In genomic region chr9:33162721-33163311, GRCh38 we compare ENCODE assay signal across 10 cellular contexts. TPM values are rescaled to one million over a fixed set of nuclear protein-coding genes. Genes with fewer than 3 reads are reported as not detected.
DNase-seq lines count a peak whose midpoint lies in the region; ATAC-seq, FAIRE-seq and TF ChIP-seq lines count a peak whose summit lies in the region.
"Had no signal": no experiment of that assay in that cellular context is flagged by ENCODE, and none has a peak within 500 bp of the region (broad histone marks: within the 10 kb centered on the region; RNA-seq: fewer than 3 reads in every experiment).

No MANE protein-coding gene starts in this region.

- no peaks in the 10 kb centered on the region; the same call in 2 of the 3 replicates for H3K36me3 ChIP-seq in K562 (ENCODE audit: control insufficient read depth, insufficient read depth, low read length)

- H4K20me1 ChIP-seq in K562 (replicated peaks; ENCODE audit: control insufficient read depth, insufficient read depth, low read length): peaks cover 37% of the 10 kb centered on the region

- peaks cover 87% of the 10 kb centered on the region for H3K4me1 Mint-ChIP-seq in activated T-cell treated with anti-CD3 and anti-CD28 coated beads, Interleukin-2, amount 50 U/mL, for 72 hours (ENCODE audit: low read depth)
- peaks cover 64% of the 10 kb centered on the region for H3K4me1 Mint-ChIP-seq in type B pancreatic cell (ENCODE audit: unreplicated experiment)

- no peaks in the 10 kb centered on the region for H3K27me3 Mint-ChIP-seq in activated T-cell treated with anti-CD3 and anti-CD28 coated beads, Interleukin-2, amount 50 U/mL, for 72 hours (ENCODE audit: low read depth)
- H3K27me3 Mint-ChIP-seq in type B pancreatic cell: no peaks in the 10 kb centered on the region
- H3K27me3 Mint-ChIP-seq: activated CD8-positive, alpha-beta memory T cell treated with anti-CD3 and anti-CD28 coated beads, Interleukin-2, amount 10 ng/mL, durations not matched to agents 7 days and 5 days had no signal

- no peaks in the 10 kb centered on the region for H3K27me3 ChIP-seq in K562 (ENCODE audit: control insufficient read depth in 2 of 2, insufficient read depth in 2 of 2, low read length in 2 of 2)

- CTCF ChIA-PET in K562 (lab: Yijun Ruan, JAX; ENCODE audit: low intra/inter-chr PET ratio): no interaction called here

- TF ChIP-seq POLR2A in K562 (conservative IDR thresholded peaks at IDR 0.05) (no peak), lower leg skin (IDR thresholded peaks at IDR 0.05) (no peak)

- in situ Hi-C loops in K562 (cut with MboI): no loop called here

- H3K9me1 ChIP-seq in K562 (ENCODE audit: control insufficient read depth, insufficient read depth, low read length): no peaks in the 10 kb centered on the region

- H3K36me3 Mint-ChIP-seq in activated T-cell treated with anti-CD3 and anti-CD28 coated beads, Interleukin-2, amount 50 U/mL, for 72 hours (ENCODE audit: insufficient read depth in 2 of 2): peaks cover 5 to 8% of the 10 kb centered on the region in 2 donors
- H3K36me3 Mint-ChIP-seq in type B pancreatic cell: no peaks in the 10 kb centered on the region

- no TSS peak for BruUV-seq in K562 (replicated peaks; lab: Mats Ljungman, UMichigan)

- intact Hi-C loops in K562 (cut with micrococcal nuclease): no loop called here
- intact Hi-C loops in lower leg skin (cut with DNase I; ENCODE audit: low total_unique reads): no loop called here

- POLR2A ChIA-PET in K562 (lab: Yijun Ruan, JAX): interaction anchor here (1.1 to 2.9 kb wide), 2 partner anchors 12 to 22 kb away, joined by 3 to 14 read pairs; no protein-coding TSS in a partner anchor

- H3K27ac Mint-ChIP-seq in activated T-cell treated with anti-CD3 and anti-CD28 coated beads, Interleukin-2, amount 50 U/mL, for 72 hours: peak overlapping the region; percentile 20
- peak overlapping the region; percentile 98 for H3K27ac Mint-ChIP-seq in type B pancreatic cell

- H3K9ac ChIP-seq in K562 (ENCODE audit: insufficient read depth in 1 of 2, low read depth in 2 of 2, low read length in 2 of 2): peak overlapping the region in 1 of 2 experiments; percentile 19; a peak in 1 of 4 replicates

- DNase-seq in activated T-cell treated with anti-CD3 and anti-CD28 coated beads, Interleukin-2, amount 50 U/mL, for 72 hours: no peak
- no peak for DNase-seq in activated T-cell treated with anti-CD3 and anti-CD28 coated beads, Interleukin-2, amount 50 U/mL, for 1 hour
- DNase-seq in K562 (ENCODE audit: extremely low read depth in 1 of 4, low spot score in 3 of 4): no peak
- peak; percentile 74 to 94 for DNase-seq in lower leg skin (ENCODE audit: low spot score in 2 of 2)
- DNase-seq in type B pancreatic cell (ENCODE audit: extremely low spot score, unreplicated experiment): no peak
- no peak for DNase-seq in hippocampal formation (lab: John Stamatoyannopoulos, UW)
- DNase-seq in NCI-H1048 (lab: John Stamatoyannopoulos, UW): no peak
- DNase-seq: activated CD8-positive, alpha-beta memory T cell treated with anti-CD3 and anti-CD28 coated beads, Interleukin-2, amount 10 ng/mL, durations not matched to agents 7 days and 5 days; nucleus accumbens had no signal

- H2AFZ ChIP-seq in K562 (ENCODE audit: low read depth, low read length): no peak overlapping the region

- WGBS in K562 (ENCODE audit: insufficient coverage, low coverage, missing lambda C conversion rate): 48% methylated on average over 9 of the region's 9 CpGs
- WGBS in lower leg skin, 2 donors: 34 to 38% methylated on average over 9 of the region's 9 CpGs

- H3K4me3 ChIP-seq in K562 (no peak overlapping the region), lower leg skin (ENCODE audit: low read depth, poor library complexity, severe bottlenecking) (no peak overlapping the region)

- H3K27ac ChIP-seq in K562 (ENCODE audit: extremely low read depth, low read depth, low read length): no peak overlapping the region

- TF ChIP-seq CTCF in K562 (IDR thresholded peaks at IDR 0.05 in 2 of 3, conservative IDR thresholded peaks at IDR 0.05 in 1 of 3; ENCODE audit: insufficient read depth in 2 of 3, low read depth in 1 of 3, low read length in 3 of 3) (no peak), lower leg skin (IDR thresholded peaks at IDR 0.05) (no peak), type B pancreatic cell (conservative IDR thresholded peaks at IDR 0.05) (no peak)

- no peak for TF ChIP-seq EP300 in K562 (IDR thresholded peaks at IDR 0.05; ENCODE audit: low read length)

- peak overlapping the region; percentile 11; the same call in 1 of the 2 replicates for H3K4me2 ChIP-seq in K562 (ENCODE audit: insufficient read depth, low read length)

- peak overlapping the region; percentile 87 to 96 for H3K4me3 Mint-ChIP-seq in activated T-cell treated with anti-CD3 and anti-CD28 coated beads, Interleukin-2, amount 50 U/mL, for 72 hours
- H3K4me3 Mint-ChIP-seq in type B pancreatic cell: peak overlapping the region; percentile 85
- H3K4me3 Mint-ChIP-seq: activated CD8-positive, alpha-beta memory T cell treated with anti-CD3 and anti-CD28 coated beads, Interleukin-2, amount 10 ng/mL, durations not matched to agents 7 days and 5 days had no signal

- no peak for TF ChIP-seq RAD21 in K562 (CRISPR knock-in tag; conservative IDR thresholded peaks at IDR 0.05 in 1 of 2, IDR thresholded peaks at IDR 0.05 in 1 of 2)

- H3K4me1 ChIP-seq in K562 (replicated peaks in 1 of 2; ENCODE audit: control insufficient read depth in 2 of 2, insufficient read depth in 2 of 2, low read length in 2 of 2): peaks cover 44 to 71% of the 10 kb centered on the region in 2 experiments

- no peaks in the 10 kb centered on the region for H3K9me3 Mint-ChIP-seq in activated T-cell treated with anti-CD3 and anti-CD28 coated beads, Interleukin-2, amount 50 U/mL, for 72 hours
- H3K9me3 Mint-ChIP-seq in type B pancreatic cell: no peaks in the 10 kb centered on the region

- FAIRE-seq in K562 (lab: Jason Lieb, UNC): no peak

- H3K79me2 ChIP-seq in K562 (ENCODE audit: control insufficient read depth, insufficient read depth, low read length): peaks cover 91% of the 10 kb centered on the region

- ATAC-seq in activated T-cell treated with anti-CD3 and anti-CD28 coated beads, Interleukin-2, amount 50 U/mL, for 72 hours (replicated peaks in 1 of 2): no peak
- ATAC-seq in K562 (no peak), HG03108 (IDR thresholded peaks at IDR 0.05; ENCODE audit: unreplicated experiment) (no peak)
- ATAC-seq: activated CD8-positive, alpha-beta memory T cell treated with anti-CD3 and anti-CD28 coated beads, Interleukin-2, amount 10 ng/mL, durations not matched to agents 7 days and 5 days had no signal

- no peaks in the 10 kb centered on the region for H3K9me3 ChIP-seq in K562 (replicated peaks; ENCODE audit: control insufficient read depth, insufficient read depth, low read depth, low read length)

TF ChIP-seq in K562, 482 proteins besides CTCF, POLR2A, EP300 and RAD21 (continues in another document):
- no peak for TF ChIP-seq FOXP4 (CRISPR knock-in tag; IDR thresholded peaks at IDR 0.05; ENCODE audit: borderline replicate concordance)
- TF ChIP-seq CHD1 (IDR thresholded peaks at IDR 0.05; ENCODE audit: low read length): no peak
- peak; percentile 24; the same call in 1 of the 2 replicates for TF ChIP-seq HMBOX1 (IDR thresholded peaks at IDR 0.05)

RNA-seq across cellular contexts. Expression of gene B4GALT1, which starts 4.3 kb away (rescaled TPM):
- 10 to 100 TPM; 72.2 to 91.9 TPM for total RNA-seq in activated T-cell treated with anti-CD3 and anti-CD28 coated beads, Interleukin-2, amount 50 U/mL, for 72 hours
- 14.7 and 14.9 TPM in 2 replicates for total RNA-seq in K562 (2011; cell fraction: chromatin; rRNA removed; ENCODE audit: low replicate concordance)
- 17.9 and 22.7 TPM in 2 replicates for total RNA-seq in K562 (2011; cell fraction: nucleolus; rRNA removed)
- 32.8 and 52.0 TPM in 2 replicates for total RNA-seq in K562 (2011; cell fraction: nucleoplasm; rRNA removed)
- total RNA-seq in K562 (2014; rRNA removed) (7.1 and 8.7 TPM in 2 replicates), K562 (2014; rRNA removed; fragmentation: Illumina TruSeq; extraction: Trizol) (4.4 and 4.8 TPM in 2 replicates), K562 (2015; rRNA removed; fragmentation: Illumina TruSeq; extraction: Trizol) (3.7 and 4.1 TPM in 2 replicates), K562 (2021) (22.0 and 26.8 TPM in 2 replicates), lower leg skin (10 to 100 TPM; 40.9 to 59.6 (median 46.3) TPM), type B pancreatic cell (ENCODE audit: low replicate concordance) (91.9 and 150 TPM in 2 replicates)
- polyA plus RNA-seq in K562 (2011; rRNA removed) (9.6 and 10.1 TPM in 2 replicates), K562 (2014; fragmentation: Illumina TruSeq; extraction: Trizol) (21.4 and 23.8 TPM in 2 replicates), K562 (2014; fragmentation: Nextera tagmentation; extraction: Ambion mirVana) (1 to 10 TPM; 5.2 to 6.0 TPM), K562 (2014; rRNA removed) (10.7 and 13.2 TPM in 2 replicates)
- 13.7 and 14.3 TPM in 2 replicates for polyA plus RNA-seq in K562 (2011; cell fraction: cytosol; rRNA removed)
- 5.3 and 6.6 TPM in 2 replicates for polyA plus RNA-seq in K562 (2011; cell fraction: nucleus; rRNA removed)
- polyA plus RNA-seq in K562 (2012): 16.9 and 32.7 TPM in 2 replicates
- 16.0 and 18.9 TPM in 2 replicates for polyA minus RNA-seq in K562 (2011; rRNA and poly(A)+ RNA removed)
- polyA minus RNA-seq in K562 (2011; cell fraction: cytosol; rRNA and poly(A)+ RNA removed): 15.1 and 15.4 TPM in 2 replicates
- polyA minus RNA-seq in K562 (2011; cell fraction: nucleus; rRNA and poly(A)+ RNA removed): 3.9 and 4.0 TPM in 2 replicates

Comparison
In these comparisons a context has a peak if more than half of its experiments do, and no peak if none do; other contexts are left out.
1. DNase-seq: peak in lower leg skin (2 of 2); none in activated T-cell treated with anti-CD3 and anti-CD28 coated beads, Interleukin-2, amount 50 U/mL, for 72 hours (0 of 2), activated T-cell treated with anti-CD3 and anti-CD28 coated beads, Interleukin-2, amount 50 U/mL, for 1 hour (single experiment), K562 (0 of 4), type B pancreatic cell (single experiment), hippocampal formation (0 of 2) and NCI-H1048 (single experiment).